Comparison of ENCODE assay signal across 2 cellular contexts in genomic region chr7:116517626-116518025, GRCh38.
TF ChIP-seq lines count a peak whose summit lies in the region.

No MANE protein-coding gene starts in this region.

TF ChIP-seq in SK-N-SH, 30 proteins besides CTCF, POLR2A, EP300 and RAD21 (continued from another document):
- TF ChIP-seq EZH2phosphoT487 (IDR thresholded peaks at IDR 0.05; ENCODE audit: borderline replicate concordance, low read depth) (no peak), FOSL2 (IDR thresholded peaks at IDR 0.05; ENCODE audit: borderline replicate concordance, low read depth) (no peak)
TF ChIP-seq in SK-N-SH: peak in this region for 0.

TF ChIP-seq in SK-N-SH treated with all-trans-retinoic acid at 6 μM for 48 hours, 23 proteins besides CTCF, POLR2A, EP300 and RAD21 (continued from another document):
- TF ChIP-seq POU6F1 (CRISPR knock-in tag; IDR thresholded peaks at IDR 0.05; ENCODE audit: borderline replicate concordance, low read depth) (no peak), ZNF70 (CRISPR knock-in tag; IDR thresholded peaks at IDR 0.05) (no peak), BACH2 (CRISPR knock-in tag; IDR thresholded peaks at IDR 0.05; ENCODE audit: borderline replicate concordance) (no peak), CSRNP3 (CRISPR knock-in tag; IDR thresholded peaks at IDR 0.05) (no peak), ZFP30 (CRISPR knock-in tag; IDR thresholded peaks at IDR 0.05) (no peak), RARB (CRISPR knock-in tag; IDR thresholded peaks at IDR 0.05) (no peak), ESRRG (CRISPR knock-in tag; IDR thresholded peaks at IDR 0.05) (no peak)
